Comparison of ENCODE assay signal across 12 cellular contexts in the genomic region with DNA sequence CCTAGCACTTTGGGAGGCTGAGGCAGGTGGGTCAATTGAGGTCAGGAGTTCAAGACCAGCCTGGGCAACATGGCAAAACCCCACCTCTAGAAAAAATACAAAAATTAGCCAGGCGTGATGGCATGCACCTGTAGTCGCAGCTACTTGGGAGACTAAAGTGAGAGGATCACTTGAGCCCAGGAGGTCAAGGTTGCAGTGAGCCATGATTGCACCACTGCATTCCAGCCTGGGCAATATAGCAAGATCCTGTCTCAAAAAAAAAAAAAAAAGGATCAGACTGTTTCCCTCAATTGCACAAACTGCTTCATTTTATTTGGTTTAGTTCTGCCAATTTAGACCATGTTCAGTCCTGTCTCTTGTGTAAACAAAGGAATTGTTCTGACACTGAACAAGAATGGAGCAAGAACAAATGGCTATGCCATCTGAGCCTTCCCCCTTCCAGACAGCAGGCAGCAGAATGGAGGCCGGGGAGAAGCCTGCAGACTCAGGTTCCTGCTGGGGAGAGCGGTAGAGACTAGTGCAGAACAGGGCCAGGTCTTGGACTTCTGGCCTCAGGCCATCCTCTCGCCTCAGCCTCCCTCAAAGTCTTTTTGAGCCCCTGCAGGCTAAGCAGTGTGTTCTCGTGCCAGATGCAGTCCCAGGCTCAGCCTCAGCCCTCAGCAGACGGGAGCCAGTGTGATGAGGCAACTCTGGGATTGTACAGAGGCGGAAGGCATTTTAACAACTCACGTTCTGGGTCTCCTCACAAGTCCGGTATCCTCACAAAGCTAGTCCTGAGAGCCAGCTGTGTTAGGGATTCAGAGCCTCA. TPM values are rescaled to one million over a fixed set of nuclear protein-coding genes. Genes with fewer than 3 reads are reported as not detected.
DNase-seq lines count a peak whose midpoint lies in the region; ATAC-seq and TF ChIP-seq lines count a peak whose summit lies in the region.
"Had no signal": no experiment of that assay in that cellular context is flagged by ENCODE, and none has a peak within 500 bp of the region (broad histone marks: within the 10 kb centered on the region; RNA-seq: fewer than 3 reads in every experiment).

No MANE protein-coding gene starts in this region.

- H3K9me3 Mint-ChIP-seq in WTC11, result no peaks in the 10 kb centered on the region

- CTCF ChIA-PET in WTC11 (lab: Charles Lee), result interaction anchor here (2.9 kb wide), 1 partner anchor 63 kb away, joined by 11 read pairs; no protein-coding TSS in a partner anchor

- peaks cover 41% of the 10 kb centered on the region for H3K36me3 Mint-ChIP-seq in WTC11

- ATAC-seq in WTC11 (no peak), sciatic nerve (peak; percentile 34), GM21723 (IDR thresholded peaks at IDR 0.05; ENCODE audit: unreplicated experiment) (no peak), HG03175 (IDR thresholded peaks at IDR 0.05; ENCODE audit: unreplicated experiment) (no peak)

- H3K27me3 Mint-ChIP-seq in WTC11 (ENCODE audit: low read depth), result no peaks in the 10 kb centered on the region

- DNase-seq in GM03348 (ENCODE audit: low spot score) (peak; percentile 62), WTC11 (ENCODE audit: low spot score) (no peak), foreskin fibroblast (peak; percentile 70 to 86), sciatic nerve (ENCODE audit: low spot score) (peak; percentile 36), NCI-H2107 (lab: John Stamatoyannopoulos, UW) (no peak)
- DNase-seq: activated naive CD4-positive, alpha-beta T cell treated with anti-CD3 and anti-CD28 coated beads, Interleukin-2, amount 50 U/mL, for 16 hours; DMS153; NCI-H187 treated with DMSO at 0.1 percent for 48 hours; retina; RPMI8226 had no signal

- POLR2A ChIA-PET in WTC11 (lab: Charles Lee), result no interaction called here

- intact Hi-C loops in sciatic nerve (cut with DNase I), result no loop called here

- TF ChIP-seq CTCF in WTC11 (IDR thresholded peaks at IDR 0.05) (no peak), foreskin fibroblast (IDR thresholded peaks at IDR 0.05; ENCODE audit: low read depth, low read length) (no peak)

- peak overlapping the region; percentile 81; the same call in 1 of the 2 replicates for H3K27ac Mint-ChIP-seq in WTC11

- no peak overlapping the region for H3K4me3 Mint-ChIP-seq in WTC11

- no peak overlapping the region for H3K4me3 ChIP-seq in foreskin fibroblast (ENCODE audit: low read depth in 1 of 2, low read length in 2 of 2)

- no peaks in the 10 kb centered on the region for H3K4me1 Mint-ChIP-seq in WTC11

TF ChIP-seq in WTC11, 78 proteins besides CTCF, POLR2A, EP300 and RAD21 (continues in another document):
- TF ChIP-seq, protein P1, sequence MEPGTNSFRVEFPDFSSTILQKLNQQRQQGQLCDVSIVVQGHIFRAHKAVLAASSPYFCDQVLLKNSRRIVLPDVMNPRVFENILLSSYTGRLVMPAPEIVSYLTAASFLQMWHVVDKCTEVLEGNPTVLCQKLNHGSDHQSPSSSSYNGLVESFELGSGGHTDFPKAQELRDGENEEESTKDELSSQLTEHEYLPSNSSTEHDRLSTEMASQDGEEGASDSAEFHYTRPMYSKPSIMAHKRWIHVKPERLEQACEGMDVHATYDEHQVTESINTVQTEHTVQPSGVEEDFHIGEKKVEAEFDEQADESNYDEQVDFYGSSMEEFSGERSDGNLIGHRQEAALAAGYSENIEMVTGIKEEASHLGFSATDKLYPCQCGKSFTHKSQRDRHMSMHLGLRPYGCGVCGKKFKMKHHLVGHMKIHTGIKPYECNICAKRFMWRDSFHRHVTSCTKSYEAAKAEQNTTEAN (CRISPR knock-in tag; IDR thresholded peaks at IDR 0.05), result no peak
- TF ChIP-seq, protein P2, sequence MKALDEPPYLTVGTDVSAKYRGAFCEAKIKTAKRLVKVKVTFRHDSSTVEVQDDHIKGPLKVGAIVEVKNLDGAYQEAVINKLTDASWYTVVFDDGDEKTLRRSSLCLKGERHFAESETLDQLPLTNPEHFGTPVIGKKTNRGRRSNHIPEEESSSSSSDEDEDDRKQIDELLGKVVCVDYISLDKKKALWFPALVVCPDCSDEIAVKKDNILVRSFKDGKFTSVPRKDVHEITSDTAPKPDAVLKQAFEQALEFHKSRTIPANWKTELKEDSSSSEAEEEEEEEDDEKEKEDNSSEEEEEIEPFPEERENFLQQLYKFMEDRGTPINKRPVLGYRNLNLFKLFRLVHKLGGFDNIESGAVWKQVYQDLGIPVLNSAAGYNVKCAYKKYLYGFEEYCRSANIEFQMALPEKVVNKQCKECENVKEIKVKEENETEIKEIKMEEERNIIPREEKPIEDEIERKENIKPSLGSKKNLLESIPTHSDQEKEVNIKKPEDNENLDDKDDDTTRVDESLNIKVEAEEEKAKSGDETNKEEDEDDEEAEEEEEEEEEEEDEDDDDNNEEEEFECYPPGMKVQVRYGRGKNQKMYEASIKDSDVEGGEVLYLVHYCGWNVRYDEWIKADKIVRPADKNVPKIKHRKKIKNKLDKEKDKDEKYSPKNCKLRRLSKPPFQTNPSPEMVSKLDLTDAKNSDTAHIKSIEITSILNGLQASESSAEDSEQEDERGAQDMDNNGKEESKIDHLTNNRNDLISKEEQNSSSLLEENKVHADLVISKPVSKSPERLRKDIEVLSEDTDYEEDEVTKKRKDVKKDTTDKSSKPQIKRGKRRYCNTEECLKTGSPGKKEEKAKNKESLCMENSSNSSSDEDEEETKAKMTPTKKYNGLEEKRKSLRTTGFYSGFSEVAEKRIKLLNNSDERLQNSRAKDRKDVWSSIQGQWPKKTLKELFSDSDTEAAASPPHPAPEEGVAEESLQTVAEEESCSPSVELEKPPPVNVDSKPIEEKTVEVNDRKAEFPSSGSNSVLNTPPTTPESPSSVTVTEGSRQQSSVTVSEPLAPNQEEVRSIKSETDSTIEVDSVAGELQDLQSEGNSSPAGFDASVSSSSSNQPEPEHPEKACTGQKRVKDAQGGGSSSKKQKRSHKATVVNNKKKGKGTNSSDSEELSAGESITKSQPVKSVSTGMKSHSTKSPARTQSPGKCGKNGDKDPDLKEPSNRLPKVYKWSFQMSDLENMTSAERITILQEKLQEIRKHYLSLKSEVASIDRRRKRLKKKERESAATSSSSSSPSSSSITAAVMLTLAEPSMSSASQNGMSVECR (CRISPR knock-in tag; IDR thresholded peaks at IDR 0.05; ENCODE audit: borderline replicate concordance), result no peak
- TF ChIP-seq NFE2L1 (CRISPR knock-in tag; IDR thresholded peaks at IDR 0.05), result no peak
- TF ChIP-seq, protein P3, sequence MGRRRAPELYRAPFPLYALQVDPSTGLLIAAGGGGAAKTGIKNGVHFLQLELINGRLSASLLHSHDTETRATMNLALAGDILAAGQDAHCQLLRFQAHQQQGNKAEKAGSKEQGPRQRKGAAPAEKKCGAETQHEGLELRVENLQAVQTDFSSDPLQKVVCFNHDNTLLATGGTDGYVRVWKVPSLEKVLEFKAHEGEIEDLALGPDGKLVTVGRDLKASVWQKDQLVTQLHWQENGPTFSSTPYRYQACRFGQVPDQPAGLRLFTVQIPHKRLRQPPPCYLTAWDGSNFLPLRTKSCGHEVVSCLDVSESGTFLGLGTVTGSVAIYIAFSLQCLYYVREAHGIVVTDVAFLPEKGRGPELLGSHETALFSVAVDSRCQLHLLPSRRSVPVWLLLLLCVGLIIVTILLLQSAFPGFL (CRISPR knock-in tag; IDR thresholded peaks at IDR 0.05; ENCODE audit: borderline replicate concordance), result no peak
- TF ChIP-seq OVOL2 (CRISPR knock-in tag; IDR thresholded peaks at IDR 0.05; ENCODE audit: borderline replicate concordance), result no peak
- TF ChIP-seq, protein P4, sequence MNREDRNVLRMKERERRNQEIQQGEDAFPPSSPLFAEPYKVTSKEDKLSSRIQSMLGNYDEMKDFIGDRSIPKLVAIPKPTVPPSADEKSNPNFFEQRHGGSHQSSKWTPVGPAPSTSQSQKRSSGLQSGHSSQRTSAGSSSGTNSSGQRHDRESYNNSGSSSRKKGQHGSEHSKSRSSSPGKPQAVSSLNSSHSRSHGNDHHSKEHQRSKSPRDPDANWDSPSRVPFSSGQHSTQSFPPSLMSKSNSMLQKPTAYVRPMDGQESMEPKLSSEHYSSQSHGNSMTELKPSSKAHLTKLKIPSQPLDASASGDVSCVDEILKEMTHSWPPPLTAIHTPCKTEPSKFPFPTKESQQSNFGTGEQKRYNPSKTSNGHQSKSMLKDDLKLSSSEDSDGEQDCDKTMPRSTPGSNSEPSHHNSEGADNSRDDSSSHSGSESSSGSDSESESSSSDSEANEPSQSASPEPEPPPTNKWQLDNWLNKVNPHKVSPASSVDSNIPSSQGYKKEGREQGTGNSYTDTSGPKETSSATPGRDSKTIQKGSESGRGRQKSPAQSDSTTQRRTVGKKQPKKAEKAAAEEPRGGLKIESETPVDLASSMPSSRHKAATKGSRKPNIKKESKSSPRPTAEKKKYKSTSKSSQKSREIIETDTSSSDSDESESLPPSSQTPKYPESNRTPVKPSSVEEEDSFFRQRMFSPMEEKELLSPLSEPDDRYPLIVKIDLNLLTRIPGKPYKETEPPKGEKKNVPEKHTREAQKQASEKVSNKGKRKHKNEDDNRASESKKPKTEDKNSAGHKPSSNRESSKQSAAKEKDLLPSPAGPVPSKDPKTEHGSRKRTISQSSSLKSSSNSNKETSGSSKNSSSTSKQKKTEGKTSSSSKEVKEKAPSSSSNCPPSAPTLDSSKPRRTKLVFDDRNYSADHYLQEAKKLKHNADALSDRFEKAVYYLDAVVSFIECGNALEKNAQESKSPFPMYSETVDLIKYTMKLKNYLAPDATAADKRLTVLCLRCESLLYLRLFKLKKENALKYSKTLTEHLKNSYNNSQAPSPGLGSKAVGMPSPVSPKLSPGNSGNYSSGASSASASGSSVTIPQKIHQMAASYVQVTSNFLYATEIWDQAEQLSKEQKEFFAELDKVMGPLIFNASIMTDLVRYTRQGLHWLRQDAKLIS (CRISPR knock-in tag; IDR thresholded peaks at IDR 0.05; ENCODE audit: borderline replicate concordance), result no peak

RNA-seq across cellular contexts. Expression of a gene that starts 18.2 kb away (rescaled TPM):
- total RNA-seq in WTC11 (2021) (671 to 865 TPM (median 709 TPM) in 3 replicates), sciatic nerve (673 TPM)

RNA-seq across cellular contexts. Expression of a gene that starts 54.9 kb away (rescaled TPM):
- total RNA-seq in WTC11 (2021) (32.3 to 34.0 TPM (median 32.7 TPM) in 3 replicates), sciatic nerve (52.1 TPM)

Comparison
In these comparisons a context has a peak if more than half of its experiments do, and no peak if none do; other contexts are left out.
1. DNase-seq: peak in GM03348 (single experiment), foreskin fibroblast (2 of 2) and sciatic nerve (single experiment); none in WTC11 (single experiment) and NCI-H2107 (single experiment).